In genomic region chr7:13240349-13240748, GRCh38 we compare ENCODE assay signal across 11 cellular contexts.
DNase-seq lines count a peak whose midpoint lies in the region; ATAC-seq and TF ChIP-seq lines count a peak whose summit lies in the region.
"Had no signal": no experiment of that assay in that cellular context is flagged by ENCODE, and none has a peak within 500 bp of the region (broad histone marks: within the 10 kb centered on the region; RNA-seq: fewer than 3 reads in every experiment).

No MANE protein-coding gene starts in this region.

- no peaks in the 10 kb centered on the region for H3K27me3 ChIP-seq in ascending aorta
- H3K27me3 ChIP-seq: cardiac muscle cell had no signal

- DNase-seq in AG09309 (ENCODE audit: low read depth) (peak; percentile 4), HT1080 (ENCODE audit: low read depth) (peak; percentile 87), astrocyte of the hippocampus (ENCODE audit: low read depth, low spot score) (peak; percentile 69), iPS-NIHi7 (ENCODE audit: extremely low spot score) (peak; percentile 57), ascending aorta (ENCODE audit: low spot score in 2 of 2) (no peak), COLO668 (lab: John Stamatoyannopoulos, UW; ENCODE audit: unreplicated experiment) (no peak)
- DNase-seq: NCI-H1436 treated with DMSO at 0.1 percent for 48 hours had no signal

- no peaks in the 10 kb centered on the region for H3K36me3 ChIP-seq in ascending aorta
- H3K36me3 ChIP-seq: cardiac muscle cell, prostate gland had no signal

- no peak for TF ChIP-seq CTCF in AG09309 (IDR thresholded peaks at IDR 0.05; ENCODE audit: control insufficient read depth, insufficient read depth, low read depth, low read length, missing control alignments)
- TF ChIP-seq CTCF in ascending aorta (IDR thresholded peaks at IDR 0.05): no peak

- H3K4me3 ChIP-seq in AG09309 (ENCODE audit: control insufficient read depth, low read depth, low read length) (no peak overlapping the region), ascending aorta (no peak overlapping the region)
- H3K4me3 ChIP-seq: cardiac muscle cell, prostate gland had no signal

- intact Hi-C loops in ascending aorta (cut with DNase I): no loop called here

- H3K27ac ChIP-seq in ascending aorta: no peak overlapping the region
- H3K27ac ChIP-seq: cardiac muscle cell, prostate gland had no signal

- no peaks in the 10 kb centered on the region for H3K9me3 ChIP-seq in ascending aorta
- H3K9me3 ChIP-seq: prostate gland had no signal

- H3K4me1 ChIP-seq in ascending aorta: no peaks in the 10 kb centered on the region
- H3K4me1 ChIP-seq: prostate gland had no signal

- ATAC-seq in GM21737 (IDR thresholded peaks at IDR 0.05; ENCODE audit: unreplicated experiment) (no peak), GM19328 (IDR thresholded peaks at IDR 0.05; ENCODE audit: unreplicated experiment) (no peak)

Comparison
In these comparisons a context has a peak if more than half of its experiments do, and no peak if none do; other contexts are left out.
1. DNase-seq: peak in AG09309 (single experiment), HT1080 (single experiment), astrocyte of the hippocampus (single experiment) and iPS-NIHi7 (single experiment); none in ascending aorta (0 of 2) and COLO668 (single experiment).